8 cellular contexts compared by ENCODE assay signal in the genomic region with DNA sequence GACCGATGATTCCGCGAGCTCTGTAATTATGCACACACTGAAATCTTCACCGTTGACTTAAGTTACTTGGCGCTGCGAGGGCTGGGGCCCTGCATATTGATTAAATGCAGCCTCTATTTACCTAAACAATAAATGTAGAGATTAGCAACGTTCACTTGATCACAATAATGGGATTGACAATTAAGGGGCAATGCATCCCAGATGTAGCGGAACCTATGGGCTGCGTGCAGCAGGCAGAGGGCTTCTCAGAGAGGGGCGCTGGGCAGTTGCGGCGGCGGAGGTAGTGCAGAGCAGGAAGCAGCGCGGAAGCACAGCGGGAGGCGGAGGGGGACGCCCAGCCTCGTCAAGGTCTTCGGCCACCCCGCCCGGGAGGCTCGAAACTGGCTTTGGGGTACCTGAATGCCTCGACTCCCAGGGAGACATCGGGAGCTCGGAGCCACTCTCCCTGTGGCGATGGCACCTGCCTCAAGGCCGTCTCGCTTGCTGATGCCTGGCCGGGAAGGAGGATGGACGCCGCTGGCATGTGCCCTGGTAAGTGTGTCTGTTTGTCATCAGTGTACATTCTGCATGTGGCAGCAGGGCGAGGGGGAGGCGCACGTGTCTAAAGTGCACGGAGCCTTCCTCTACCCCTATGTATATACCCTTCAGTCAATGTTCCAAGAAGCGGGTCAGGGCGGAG. TPM values are rescaled to one million over a fixed set of nuclear protein-coding genes. Genes with fewer than 3 reads are reported as not detected.
DNase-seq lines count a peak whose midpoint lies in the region; FAIRE-seq and TF ChIP-seq lines count a peak whose summit lies in the region.

No MANE protein-coding gene starts in this region.

- H2AFZ ChIP-seq in mammary epithelial cell (ENCODE audit: low read depth, low read length), result peak overlapping the region; percentile 81

- H4K20me1 ChIP-seq in mammary epithelial cell (ENCODE audit: insufficient read depth, low read length), result no peaks in the 10 kb centered on the region

- no peaks in the 10 kb centered on the region for H3K79me2 ChIP-seq in mammary epithelial cell (ENCODE audit: insufficient read depth, low read length)

- H3K4me1 ChIP-seq in HUES6 (ENCODE audit: control insufficient read depth, insufficient read depth, low read length) (peaks cover 43% of the 10 kb centered on the region), mammary epithelial cell (ENCODE audit: insufficient read depth, low read length) (peaks cover 10% of the 10 kb centered on the region), mononuclear cell (ENCODE audit: insufficient read depth, low read length) (peaks cover 29% of the 10 kb centered on the region), small intestine (ENCODE audit: control insufficient read depth in 2 of 2, insufficient read depth in 1 of 2, low read depth in 1 of 2, low read length in 1 of 2) (peaks cover 5 to 6% of the 10 kb centered on the region in 2 donors)

- dilution Hi-C loops in mammary epithelial cell (cut with HindIII; ENCODE audit: low sequenced_read_pairs), result no loop called here

- TF ChIP-seq CTCF in AG09309 (IDR thresholded peaks at IDR 0.05; ENCODE audit: control insufficient read depth, insufficient read depth, low read depth, low read length, missing control alignments), result no peak
- TF ChIP-seq CTCF in mammary epithelial cell (conservative IDR thresholded peaks at IDR 0.05 in 1 of 2, IDR thresholded peaks at IDR 0.05 in 1 of 2; ENCODE audit: extremely low read depth in 1 of 2, insufficient read depth in 1 of 2, low read depth in 1 of 2, low read length in 2 of 2), result no peak

- no peak for FAIRE-seq in small intestine (lab: Jason Lieb, UNC)

- H3K27me3 ChIP-seq in HUES6 (ENCODE audit: control insufficient read depth, insufficient read depth, low read length), result peaks cover 77% of the 10 kb centered on the region
- peaks cover 39% of the 10 kb centered on the region for H3K27me3 ChIP-seq in mammary epithelial cell (ENCODE audit: insufficient read depth, low read length)
- peaks cover 87% of the 10 kb centered on the region for H3K27me3 ChIP-seq in mononuclear cell (ENCODE audit: insufficient read depth, low read length)
- peaks cover 0 to 53% of the 10 kb centered on the region in 2 donors for H3K27me3 ChIP-seq in small intestine (ENCODE audit: control insufficient read depth in 2 of 2, insufficient read depth in 2 of 2, low read length in 2 of 2)

- H3K9me3 ChIP-seq in HUES6 (ENCODE audit: control insufficient read depth, insufficient read depth, low read depth, low read length) (no peaks in the 10 kb centered on the region), mammary epithelial cell (replicated peaks; ENCODE audit: insufficient read depth, low read length) (no peaks in the 10 kb centered on the region), mononuclear cell (ENCODE audit: low read depth, low read length) (no peaks in the 10 kb centered on the region), small intestine (ENCODE audit: control insufficient read depth, low read depth) (no peaks in the 10 kb centered on the region)

- CTCF ChIA-PET in mammary epithelial cell (lab: Charles Lee; ENCODE audit: low non-redundant PET), result no interaction called here

- peak overlapping the region; percentile 83 for H3K4me3 ChIP-seq in AG09309 (ENCODE audit: control insufficient read depth, low read depth, low read length)
- H3K4me3 ChIP-seq in HUES6 (ENCODE audit: low read depth, low read length), result peak overlapping the region; percentile 74
- peak overlapping the region; percentile 40 to 44 (median 43) for H3K4me3 ChIP-seq in mammary epithelial cell (replicated peaks in 1 of 3; ENCODE audit: insufficient read depth in 1 of 3, low read depth in 2 of 3, low read length in 3 of 3)
- peak overlapping the region; percentile 34 for H3K4me3 ChIP-seq in mononuclear cell (ENCODE audit: low read length)
- peak overlapping the region in 1 of 2 donors; percentile 38 for H3K4me3 ChIP-seq in small intestine (ENCODE audit: low read depth in 1 of 2, low read length in 2 of 2)

- H3K36me3 ChIP-seq in HUES6 (ENCODE audit: control insufficient read depth, insufficient read depth, low read length) (no peaks in the 10 kb centered on the region), mammary epithelial cell (ENCODE audit: insufficient read depth, low read length) (no peaks in the 10 kb centered on the region), small intestine (ENCODE audit: control insufficient read depth in 2 of 2, insufficient read depth in 2 of 2, low read length in 2 of 2) (no peaks in the 10 kb centered on the region)

- 20% methylated on average over 17 of the region's 38 CpGs for WGBS in mammary epithelial cell (ENCODE audit: low coverage, missing lambda C conversion rate)
- 3 to 6% (median 4%) methylated on average over 34 to 38 of the region's 38 CpGs for WGBS in small intestine, 3 donors

- in situ Hi-C loops in mammary epithelial cell (cut with MboI; ENCODE audit: low sequenced_read_pairs in 2 of 2), result loop anchor here (25.0 kb wide), 2 partner anchors 140 to 165 kb away; no protein-coding TSS in a partner anchor

- H3K9ac ChIP-seq in HUES6 (ENCODE audit: low read length) (no peak overlapping the region), mammary epithelial cell (ENCODE audit: insufficient read depth, low read length) (no peak overlapping the region)

- intact Hi-C loops in mammary epithelial cell (cut with micrococcal nuclease), result no loop called here

- H3K4me2 ChIP-seq in mammary epithelial cell (ENCODE audit: insufficient read depth, low read depth, low read length), result peak overlapping the region; percentile 92

- no TSS peak for BruUV-seq in mammary epithelial cell (replicated peaks; lab: Mats Ljungman, UMichigan)

- no peak overlapping the region for H3K27ac ChIP-seq in HUES6 (ENCODE audit: low read depth, low read length)
- no peak overlapping the region for H3K27ac ChIP-seq in mammary epithelial cell (ENCODE audit: insufficient read depth, low read depth, low read length)
- H3K27ac ChIP-seq in small intestine (ENCODE audit: low read depth in 1 of 2, low read length in 1 of 2), result no peak overlapping the region

- DNase-seq in AG09309 (ENCODE audit: low read depth), result no peak
- DNase-seq in mammary epithelial cell, result no peak
- DNase-seq in HCEC 1CT, result no peak
- no peak for DNase-seq in kidney tubule cell (ENCODE audit: low spot score)
- DNase-seq in small intestine, result no peak
- DNase-seq in SHP77 treated with DMSO at 0.1 percent for 48 hours (lab: John Stamatoyannopoulos, UW), result no peak

RNA-seq across cellular contexts. Expression of gene SP9, which starts 7.7 kb away (rescaled TPM):
- total RNA-seq in mammary epithelial cell (under 1 TPM in 1 of 2 donors, not detected in 1; under 0.01 TPM), mononuclear cell (not detected)
- polyA plus RNA-seq in mammary epithelial cell (not detected), small intestine (not detected)
- not detected for polyA minus RNA-seq in mammary epithelial cell
